18 cellular contexts compared by ENCODE assay signal in genomic region chr4:40119344-40119743, GRCh38.
"Had no signal": no experiment of that assay in that cellular context is flagged by ENCODE, and none has a peak within 500 bp of the region (broad histone marks: within the 10 kb centered on the region; RNA-seq: fewer than 3 reads in every experiment).

No MANE protein-coding gene starts in this region.

- H3K27me3 ChIP-seq: esophagus squamous epithelium, gastroesophageal sphincter, neutrophil, spleen, transverse colon had no signal

- H3K27ac Mint-ChIP-seq: dendritic cell treated with granulocyte-macrophage colony-stimulating factor and Interleukin-4, amounts not matched to agents 40 ng/mL and 50 ng/mL, for 4 days; stimulated activated naive B cell treated with anti-CD40 and anti-IgM and Interleukin-4, amounts not matched to agents 10 μg/mL and 1 μg/mL and 100 μg/mL, for 72 hours; stimulated activated naive CD8-positive, alpha-beta T cell treated with anti-CD3 and anti-CD28 coated beads, Interleukin-15, amount 100 ng/mL, for 72 hours had no signal

- H3K36me3 ChIP-seq: neutrophil, thoracic aorta had no signal

- ATAC-seq: gastroesophageal sphincter; mucosa of descending colon; naive thymus-derived CD8-positive, alpha-beta T cell; sciatic nerve; stimulated activated naive B cell treated with anti-CD40 and anti-IgM and Interleukin-4, amounts not matched to agents 10 μg/mL and 1 μg/mL and 100 μg/mL, for 72 hours; stimulated activated naive CD8-positive, alpha-beta T cell treated with anti-CD3 and anti-CD28 coated beads, Interleukin-15, amount 100 ng/mL, for 72 hours had no signal

- H3K4me3 Mint-ChIP-seq: dendritic cell treated with granulocyte-macrophage colony-stimulating factor and Interleukin-4, amounts not matched to agents 40 ng/mL and 50 ng/mL, for 4 days; naive thymus-derived CD8-positive, alpha-beta T cell; stimulated activated naive B cell treated with anti-CD40 and anti-IgM and Interleukin-4, amounts not matched to agents 10 μg/mL and 1 μg/mL and 100 μg/mL, for 72 hours; stimulated activated naive CD8-positive, alpha-beta T cell treated with anti-CD3 and anti-CD28 coated beads, Interleukin-15, amount 100 ng/mL, for 72 hours had no signal

- H3K4me1 ChIP-seq: gastroesophageal sphincter, transverse colon had no signal

- H3K27ac ChIP-seq: esophagus squamous epithelium, gastroesophageal sphincter, neutrophil, spleen, thoracic aorta, transverse colon had no signal

- DNase-seq: esophagus squamous epithelium; foreskin fibroblast; glutamatergic neuron; mucosa of descending colon; naive thymus-derived CD8-positive, alpha-beta T cell; posterior cingulate gyrus; spleen; stimulated activated CD4-positive, alpha-beta T cell treated with anti-CD3 and anti-CD28 coated beads, Interleukin-15, amount 100 ng/mL, for 24 hours; stimulated activated CD4-positive, alpha-beta T cell treated with anti-CD3 and anti-CD28 coated beads, Interleukin-1b, Interleukin-23, amount 100 ng/mL, for 48 hours; stimulated activated CD4-positive, alpha-beta T cell treated with anti-CD3 and anti-CD28 coated beads, Interleukin-4, amount 100 ng/mL, for 24 hours; stimulated activated naive B cell treated with anti-CD40 and anti-IgM and Interleukin-4, amounts not matched to agents 10 μg/mL and 1 μg/mL and 100 μg/mL, for 72 hours; stimulated activated naive CD8-positive, alpha-beta T cell treated with anti-CD3 and anti-CD28 coated beads, Interleukin-15, amount 100 ng/mL, for 72 hours; transverse colon had no signal

- H3K27me3 Mint-ChIP-seq: dendritic cell treated with granulocyte-macrophage colony-stimulating factor and Interleukin-4, amounts not matched to agents 40 ng/mL and 50 ng/mL, for 4 days; naive thymus-derived CD8-positive, alpha-beta T cell; stimulated activated naive B cell treated with anti-CD40 and anti-IgM and Interleukin-4, amounts not matched to agents 10 μg/mL and 1 μg/mL and 100 μg/mL, for 72 hours; stimulated activated naive CD8-positive, alpha-beta T cell treated with anti-CD3 and anti-CD28 coated beads, Interleukin-15, amount 100 ng/mL, for 72 hours had no signal

- H3K9me3 ChIP-seq: esophagus squamous epithelium, gastroesophageal sphincter, mucosa of descending colon, neutrophil, spleen, thoracic aorta, transverse colon had no signal

- H3K4me3 ChIP-seq: esophagus squamous epithelium, gastroesophageal sphincter, mucosa of descending colon, spleen, thoracic aorta, transverse colon had no signal

- H3K9me3 Mint-ChIP-seq: dendritic cell treated with granulocyte-macrophage colony-stimulating factor and Interleukin-4, amounts not matched to agents 40 ng/mL and 50 ng/mL, for 4 days; naive thymus-derived CD8-positive, alpha-beta T cell; stimulated activated naive B cell treated with anti-CD40 and anti-IgM and Interleukin-4, amounts not matched to agents 10 μg/mL and 1 μg/mL and 100 μg/mL, for 72 hours; stimulated activated naive CD8-positive, alpha-beta T cell treated with anti-CD3 and anti-CD28 coated beads, Interleukin-15, amount 100 ng/mL, for 72 hours had no signal
